8 cellular contexts compared by ENCODE assay signal in the genomic region with DNA sequence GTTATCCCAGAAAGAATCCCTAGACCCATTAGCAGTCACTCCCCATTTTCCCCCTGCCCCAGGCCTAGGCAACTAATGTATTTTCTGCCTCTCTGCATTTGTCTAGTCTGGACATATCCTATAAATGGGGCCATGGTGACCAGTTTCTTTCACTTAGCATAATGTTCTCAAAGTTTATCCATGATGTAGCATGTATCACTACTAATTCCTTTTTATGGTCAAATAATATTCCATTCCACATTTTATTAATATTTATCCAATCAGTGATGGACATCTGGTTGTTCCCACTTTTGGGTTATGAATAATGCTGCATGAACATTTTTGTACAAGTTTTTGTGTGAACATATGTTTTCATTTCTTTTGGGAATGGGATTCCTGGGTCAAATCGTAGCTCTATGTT. TPM values are rescaled to one million over a fixed set of nuclear protein-coding genes. Genes with fewer than 3 reads are reported as not detected.
A peak's percentile ranks its signal among the peaks of the same experiment; 100 is the strongest.
DNase-seq lines count a peak whose midpoint lies in the region; ATAC-seq and TF ChIP-seq lines count a peak whose summit lies in the region.

No MANE protein-coding gene starts in this region.

- peaks cover 0 to 7% (median 0%) of the 10 kb centered on the region in 9 donors for H3K36me3 ChIP-seq in heart right ventricle
- H3K36me3 ChIP-seq in mucosa of rectum (ENCODE audit: control insufficient read depth in 2 of 2, insufficient read depth in 2 of 2, low read length in 2 of 2): no peaks in the 10 kb centered on the region
- no peaks in the 10 kb centered on the region for H3K36me3 ChIP-seq in upper lobe of left lung

- 70 to 72% methylated on average over 1 of the region's 1 CpG for WGBS in heart right ventricle, 2 donors
- WGBS in upper lobe of left lung, 2 donors: 69 to 77% methylated on average over 1 of the region's 1 CpG

- no peak for ATAC-seq in heart right ventricle
- ATAC-seq in left ventricle myocardium superior: no peak
- ATAC-seq in upper lobe of left lung (ENCODE audit: low FRiP score in 2 of 2): no peak
- no peak for ATAC-seq in HG03108 (IDR thresholded peaks at IDR 0.05; ENCODE audit: unreplicated experiment)

- H3K4me1 ChIP-seq in heart right ventricle: peaks cover 3 to 53% (median 44%) of the 10 kb centered on the region in 9 donors
- peaks cover 5 to 17% of the 10 kb centered on the region in 2 donors for H3K4me1 ChIP-seq in mucosa of rectum (ENCODE audit: control insufficient read depth in 2 of 2, insufficient read depth in 2 of 2, low read length in 2 of 2)
- peaks cover 36 to 60% (median 49%) of the 10 kb centered on the region in 4 donors for H3K4me1 ChIP-seq in upper lobe of left lung

- no peak for TF ChIP-seq EP300 in upper lobe of left lung (IDR thresholded peaks at IDR 0.05)

- H3K27ac ChIP-seq in heart right ventricle (peak overlapping the region in 6 of 10 donors; percentile 96 to 99 (median 98)), mucosa of rectum (ENCODE audit: low read depth in 2 of 2, low read length in 2 of 2) (peak overlapping the region; percentile 91 to 97), upper lobe of left lung (peak overlapping the region; percentile 97 to 100 (median 98))

- DNase-seq in heart right ventricle (no peak), left ventricle myocardium superior (no peak), choroid plexus epithelial cell (ENCODE audit: low read depth) (no peak), upper lobe of left lung (no peak), SHP77 (lab: John Stamatoyannopoulos, UW) (no peak)
- no peak for DNase-seq in activated CD4-positive, alpha-beta T cell treated with anti-CD3 and anti-CD28 coated beads, Interleukin-2, amount 50 U/mL, for 4 hours

- intact Hi-C loops in heart right ventricle (cut with DNase I): no loop called here
- intact Hi-C loops in left ventricle myocardium superior (cut with micrococcal nuclease): no loop called here

- H3K4me3 ChIP-seq in heart right ventricle (peak overlapping the region in 9 of 10 donors; percentile 73 to 91 (median 84)), choroid plexus epithelial cell (ENCODE audit: low read depth, low read length) (peak overlapping the region; percentile 72), mucosa of rectum (ENCODE audit: low read length in 2 of 2) (peak overlapping the region; percentile 74 to 82), upper lobe of left lung (peak overlapping the region; percentile 48 to 96 (median 76))

- TF ChIP-seq POLR2A in upper lobe of left lung (IDR thresholded peaks at IDR 0.05): no peak

- no peak for TF ChIP-seq CTCF in heart right ventricle (IDR thresholded peaks at IDR 0.05)
- TF ChIP-seq CTCF in choroid plexus epithelial cell (conservative IDR thresholded peaks at IDR 0.05; ENCODE audit: low read depth, low read length): no peak
- no peak for TF ChIP-seq CTCF in upper lobe of left lung (IDR thresholded peaks at IDR 0.05)

- H3K9ac ChIP-seq in mucosa of rectum (ENCODE audit: low read depth in 1 of 2, low read length in 2 of 2): peak overlapping the region in 1 of 2 donors; percentile 71

- H3K9me3 ChIP-seq in heart right ventricle (no peaks in the 10 kb centered on the region), mucosa of rectum (ENCODE audit: control insufficient read depth in 2 of 2, low read length in 2 of 2) (no peaks in the 10 kb centered on the region), upper lobe of left lung (no peaks in the 10 kb centered on the region)

- H3K27me3 ChIP-seq in heart right ventricle: no peaks in the 10 kb centered on the region
- no peaks in the 10 kb centered on the region for H3K27me3 ChIP-seq in mucosa of rectum (ENCODE audit: control insufficient read depth in 2 of 2, insufficient read depth in 2 of 2, low read length in 2 of 2)
- H3K27me3 ChIP-seq in upper lobe of left lung: no peaks in the 10 kb centered on the region

RNA-seq across cellular contexts. Expression of gene FCHO2, which starts 1.5 kb away (rescaled TPM):
- total RNA-seq in heart right ventricle (10 to 100 TPM; 18.0 to 26.6 (median 20.2) TPM), left ventricle myocardium superior (20.1 TPM), upper lobe of left lung (10 to 100 TPM; 37.6 to 99.5 (median 79.7) TPM)
- 10 to 100 TPM in 1 of 2 donors, 1 to 10 TPM in 1; 4.1 to 17.6 TPM for polyA plus RNA-seq in heart right ventricle
